ENCODE assay signal across 19 cellular contexts in genomic region chr1:159986531-159986930, GRCh38. TPM values are rescaled to one million over a fixed set of nuclear protein-coding genes. Genes with fewer than 3 reads are reported as not detected.
A peak's percentile ranks its signal among the peaks of the same experiment; 100 is the strongest.
DNase-seq lines count a peak whose midpoint lies in the region; ATAC-seq and TF ChIP-seq lines count a peak whose summit lies in the region.
"Had no signal": no experiment of that assay in that cellular context is flagged by ENCODE, and none has a peak within 500 bp of the region (broad histone marks: within the 10 kb centered on the region; RNA-seq: fewer than 3 reads in every experiment).

No MANE protein-coding gene starts in this region.

- intact Hi-C loops in esophagus muscularis mucosa (cut with DNase I) = no loop called here

- TF ChIP-seq POLR2A in esophagus muscularis mucosa (IDR thresholded peaks at IDR 0.05; ENCODE audit: low read depth) = no peak

- no peaks in the 10 kb centered on the region for H3K4me1 Mint-ChIP-seq in osteocyte (ENCODE audit: unreplicated experiment)

- CTCF ChIA-PET in HEK293 (lab: Yijun Ruan, JAX) = interaction anchor here (1.6 kb wide), 1 partner anchor 19 kb away, joined by 4 read pairs; no protein-coding TSS in a partner anchor

- H3K36me3 ChIP-seq in HEK293 (ENCODE audit: control insufficient read depth in 2 of 2, insufficient read depth in 1 of 2, low read length in 2 of 2) (no peaks in the 10 kb centered on the region), esophagus muscularis mucosa (no peaks in the 10 kb centered on the region)
- H3K36me3 ChIP-seq: BLaER1 treated with 17β-estradiol and CSF1 and Interleukin-3, amounts not matched to agents 10 nM and 100 nM; HAP-1 had no signal

- H3K36me3 Mint-ChIP-seq in osteocyte (ENCODE audit: unreplicated experiment) = no peaks in the 10 kb centered on the region
- H3K36me3 Mint-ChIP-seq: CD14-positive monocyte; CD8-positive, alpha-beta memory T cell had no signal

- H3K27ac Mint-ChIP-seq in osteocyte (ENCODE audit: unreplicated experiment) = no peak overlapping the region
- H3K27ac Mint-ChIP-seq: B cell; CD14-positive monocyte; CD4-positive, alpha-beta T cell; CD8-positive, alpha-beta memory T cell had no signal

- DNase-seq in esophagus muscularis mucosa (ENCODE audit: extremely low spot score) (peak; percentile 85), osteocyte (ENCODE audit: extremely low spot score, unreplicated experiment) (peak; percentile 76), KG1 (lab: John Stamatoyannopoulos, UW) (no peak), SHP77 treated with DMSO at 0.1 percent for 48 hours (lab: John Stamatoyannopoulos, UW) (no peak)
- DNase-seq: CD4-positive, alpha-beta T cell; CD8-positive, alpha-beta memory T cell; DMS 273 treated with DMSO at 0.1 percent for 48 hours; DMS79; EL; GDM1; GOT3 had no signal

- WGBS in esophagus muscularis mucosa = 100% methylated on average over 1 of the region's 1 CpG

- no peaks in the 10 kb centered on the region for H3K9me3 ChIP-seq in HEK293 (ENCODE audit: control insufficient read depth, insufficient read depth, low read depth, low read length)
- H3K9me3 ChIP-seq in esophagus muscularis mucosa = no peaks in the 10 kb centered on the region
- H3K9me3 ChIP-seq: BLaER1 treated with 17β-estradiol and CSF1 and Interleukin-3, amounts not matched to agents 10 nM and 100 nM; HAP-1 had no signal

- no peak for ATAC-seq in GM18517 (IDR thresholded peaks at IDR 0.05; ENCODE audit: unreplicated experiment)
- ATAC-seq: GM12878 had no signal

- TF ChIP-seq CTCF in HEK293 (tag by site-specific recombination; IDR thresholded peaks at IDR 0.05) (no peak), esophagus muscularis mucosa (IDR thresholded peaks at IDR 0.05) (no peak), osteocyte (IDR thresholded peaks at IDR 0.05) (no peak)

- POLR2A ChIA-PET in HEK293 (lab: Yijun Ruan, JAX) = no interaction called here

- H3K9me3 Mint-ChIP-seq in osteocyte (ENCODE audit: unreplicated experiment) = no peaks in the 10 kb centered on the region
- H3K9me3 Mint-ChIP-seq: CD14-positive monocyte; CD4-positive, alpha-beta T cell; CD8-positive, alpha-beta memory T cell had no signal

- no peaks in the 10 kb centered on the region for H3K4me1 ChIP-seq in HEK293 (ENCODE audit: control insufficient read depth, insufficient read depth, low read length)
- H3K4me1 ChIP-seq in esophagus muscularis mucosa = no peaks in the 10 kb centered on the region
- H3K4me1 ChIP-seq: HAP-1 had no signal

- H3K27ac ChIP-seq in HEK293 (ENCODE audit: extremely low read depth, low read depth, low read length) = no peak overlapping the region
- H3K27ac ChIP-seq in esophagus muscularis mucosa (replicated peaks in 1 of 4) = no peak overlapping the region
- H3K27ac ChIP-seq: 22Rv1; BLaER1 treated with 17β-estradiol and CSF1 and Interleukin-3, amounts not matched to agents 10 nM and 100 nM had no signal

- no peak overlapping the region for H3K4me3 Mint-ChIP-seq in osteocyte (ENCODE audit: unreplicated experiment)
- H3K4me3 Mint-ChIP-seq: B cell; CD14-positive monocyte; CD4-positive, alpha-beta T cell; CD8-positive, alpha-beta memory T cell had no signal

- H3K27me3 ChIP-seq in esophagus muscularis mucosa = peaks cover 0 to 10% (median 2%) of the 10 kb centered on the region in 4 donors
- H3K27me3 ChIP-seq: BLaER1 treated with 17β-estradiol and CSF1 and Interleukin-3, amounts not matched to agents 10 nM and 100 nM had no signal

- H3K4me3 ChIP-seq in HEK293 (ENCODE audit: low read depth, low read length) (no peak overlapping the region), esophagus muscularis mucosa (no peak overlapping the region)
- H3K4me3 ChIP-seq: BLaER1 treated with 17β-estradiol and CSF1 and Interleukin-3, amounts not matched to agents 10 nM and 100 nM; GM12878; HAP-1 had no signal

- H3K27me3 Mint-ChIP-seq in osteocyte (ENCODE audit: unreplicated experiment) = peaks cover 70% of the 10 kb centered on the region

- TF ChIP-seq EP300 in esophagus muscularis mucosa (IDR thresholded peaks at IDR 0.05) = no peak

TF ChIP-seq in HEK293, 187 proteins besides CTCF, POLR2A, EP300 and RAD21:
- TF ChIP-seq ZNF558 (tag by site-specific recombination; IDR thresholded peaks at IDR 0.05) (peak; percentile 90), REPIN1 (tag by site-specific recombination; IDR thresholded peaks at IDR 0.05; ENCODE audit: low read depth) (no peak)

RNA-seq across cellular contexts. Expression of gene SLAMF9, which starts 32.5 kb away (rescaled TPM):
- not detected for total RNA-seq in esophagus muscularis mucosa
- not detected in 2 replicates for total RNA-seq in osteocyte
- total RNA-seq: B cell; CD4-positive, alpha-beta T cell; CD8-positive, alpha-beta memory T cell; GM12878 had no signal

RNA-seq across cellular contexts. Expression of gene IGSF9, which starts 41.1 kb away (rescaled TPM):
- under 1 TPM in 2 of 4 donors, not detected in 2; 0.17 to 0.23 TPM for total RNA-seq in esophagus muscularis mucosa
- not detected in 2 replicates for total RNA-seq in osteocyte
- total RNA-seq: CD4-positive, alpha-beta T cell; GM12878 had no signal

RNA-seq across cellular contexts. Expression of gene PIGM, which starts 45.3 kb away (rescaled TPM):
- 1 to 10 TPM; 2.8 to 4.9 (median 4.6) TPM for total RNA-seq in esophagus muscularis mucosa
- total RNA-seq in osteocyte = 7.6 and 7.7 TPM in 2 replicates

Comparison
In these comparisons a context has a peak if more than half of its experiments do, and no peak if none do; other contexts are left out.
1. DNase-seq: peak in esophagus muscularis mucosa (single experiment) and osteocyte (single experiment); none in KG1 (single experiment) and SHP77 treated with DMSO at 0.1 percent for 48 hours (single experiment).